Comparison of ENCODE assay signal across 22 cellular contexts in the genomic region with DNA sequence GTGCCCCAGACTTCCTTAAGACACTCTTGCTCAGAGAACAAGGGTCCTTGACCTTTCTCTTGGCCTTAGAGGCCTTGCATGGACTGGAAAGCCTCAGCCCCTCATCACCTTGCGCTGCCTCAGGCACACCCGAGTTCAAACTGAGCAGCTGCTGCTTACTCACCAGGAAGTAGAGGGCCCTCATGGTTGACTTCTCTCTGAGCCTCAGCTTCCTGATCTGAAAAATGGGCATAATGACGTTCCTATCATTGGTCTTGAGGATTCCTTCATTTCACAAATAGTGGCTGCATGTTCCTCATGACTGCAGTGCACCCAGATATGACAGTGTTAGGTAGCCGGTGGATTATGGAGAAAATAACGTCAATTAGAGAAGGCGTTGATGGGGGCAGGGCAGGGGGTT. TPM values are rescaled to one million over a fixed set of nuclear protein-coding genes. Genes with fewer than 3 reads are reported as not detected.
DNase-seq lines count a peak whose midpoint lies in the region; ATAC-seq, FAIRE-seq and TF ChIP-seq lines count a peak whose summit lies in the region.
"Had no signal": no experiment of that assay in that cellular context is flagged by ENCODE, and none has a peak within 500 bp of the region (broad histone marks: within the 10 kb centered on the region; RNA-seq: fewer than 3 reads in every experiment).

No MANE protein-coding gene starts in this region.

- BruUV-seq in GM12878 (replicated peaks; lab: Mats Ljungman, UMichigan): no TSS peak

- FAIRE-seq in GM18507 (lab: Jason Lieb, UNC) (peak; percentile 62), GM12878 (lab: Jason Lieb, UNC) (peak; percentile 52)
- FAIRE-seq: colon, pancreas had no signal

- H3K4me2 ChIP-seq in GM12878 (ENCODE audit: control insufficient read depth, insufficient read depth) (no peak overlapping the region), neuronal stem cell (ENCODE audit: insufficient read depth, low read length, poor library complexity, severe bottlenecking) (no peak overlapping the region)
- H3K4me2 ChIP-seq: SK-N-SH had no signal

- no peak for TF ChIP-seq RAD21 in GM12878 (IDR thresholded peaks at IDR 0.05; ENCODE audit: insufficient read depth, low read depth, low read length)

- no peaks in the 10 kb centered on the region for H3K9me3 ChIP-seq in GM12878 (replicated peaks; ENCODE audit: control insufficient read depth, insufficient read depth, low read length)
- no peaks in the 10 kb centered on the region for H3K9me3 ChIP-seq in neuronal stem cell (replicated peaks in 1 of 2; ENCODE audit: control insufficient read depth in 2 of 2, insufficient read depth in 1 of 2, low read depth in 1 of 2, low read length in 2 of 2)
- H3K9me3 ChIP-seq: HAP-1, pancreas, SK-N-SH had no signal

- no peak for DNase-seq in activated CD8-positive, alpha-beta memory T cell treated with anti-CD3 and anti-CD28 coated beads, Interleukin-2, amount 10 ng/mL, durations not matched to agents 7 days and 5 days
- DNase-seq in activated CD8-positive, alpha-beta memory T cell treated with anti-CD3 and anti-CD28 coated beads for 24 hours: no peak
- DNase-seq in GM18507 (ENCODE audit: extremely low spot score, insufficient read length, low read depth) (no peak), GM12878 (ENCODE audit: low read depth, low spot score) (no peak), neuronal stem cell (ENCODE audit: low spot score) (no peak), ACHN (no peak)
- DNase-seq: activated CD4-positive, alpha-beta T cell treated with anti-CD3 and anti-CD28 coated beads for 1 hour; activated CD8-positive, alpha-beta memory T cell treated with anti-CD3 and anti-CD28 coated beads, Interleukin-2, amount 50 U/mL, for 4 hours; activated effector memory CD4-positive, alpha-beta T cell treated with anti-CD3 and anti-CD28 coated beads, Interleukin-2, amount 50 U/mL, for 16 hours; brain microvascular endothelial cell; CD4-positive, CD25-positive, alpha-beta regulatory T cell; glutamatergic neuron; Karpas-422; MV-4-11; NCI-H187; pancreas; SK-N-SH had no signal

- H3K27ac Mint-ChIP-seq in activated CD8-positive, alpha-beta memory T cell treated with anti-CD3 and anti-CD28 coated beads, Interleukin-2, amount 10 ng/mL, durations not matched to agents 7 days and 5 days: peak overlapping the region; percentile 41

- no peaks in the 10 kb centered on the region for H3K9me3 Mint-ChIP-seq in activated CD8-positive, alpha-beta memory T cell treated with anti-CD3 and anti-CD28 coated beads, Interleukin-2, amount 10 ng/mL, durations not matched to agents 7 days and 5 days (ENCODE audit: low read depth)
- H3K9me3 Mint-ChIP-seq: CD4-positive, CD25-positive, alpha-beta regulatory T cell had no signal

- no peak for TF ChIP-seq POLR2A in GM12878 (IDR thresholded peaks at IDR 0.05; ENCODE audit: low read depth, low read length)

- RAD21 ChIA-PET in GM12878 (lab: Charles Lee; ENCODE audit: unreplicated experiment): interaction anchor here (0.6 to 1.9 kb wide), 8 partner anchors 10 to 460 kb away, joined by 3 to 24 read pairs (median 4); a partner anchor contains a TSS

- H2BK15ac ChIP-seq in neuronal stem cell (ENCODE audit: low read length): no peak overlapping the region

- no peak overlapping the region for H3K14ac ChIP-seq in neuronal stem cell (ENCODE audit: low read length)

- ATAC-seq in activated CD8-positive, alpha-beta memory T cell treated with anti-CD3 and anti-CD28 coated beads, Interleukin-2, amount 10 ng/mL, durations not matched to agents 7 days and 5 days: no peak
- ATAC-seq in GM12878: peak; percentile 69
- ATAC-seq in HG03280 (IDR thresholded peaks at IDR 0.05; ENCODE audit: unreplicated experiment): no peak
- ATAC-seq in GM19328 (IDR thresholded peaks at IDR 0.05; ENCODE audit: unreplicated experiment): no peak
- ATAC-seq: pancreas, sciatic nerve had no signal

- no peak overlapping the region for H3K4me3 Mint-ChIP-seq in activated CD8-positive, alpha-beta memory T cell treated with anti-CD3 and anti-CD28 coated beads, Interleukin-2, amount 10 ng/mL, durations not matched to agents 7 days and 5 days
- H3K4me3 Mint-ChIP-seq: CD4-positive, CD25-positive, alpha-beta regulatory T cell had no signal

- TF ChIP-seq CTCF in GM12878 (IDR thresholded peaks at IDR 0.05 in 2 of 3, conservative IDR thresholded peaks at IDR 0.05 in 1 of 3; ENCODE audit: control insufficient read depth in 2 of 3, extremely low read depth in 1 of 3, insufficient read depth in 1 of 3, low read depth in 3 of 3, low read length in 3 of 3): no peak

- peaks cover 5% of the 10 kb centered on the region for H3K4me1 Mint-ChIP-seq in activated CD8-positive, alpha-beta memory T cell treated with anti-CD3 and anti-CD28 coated beads, Interleukin-2, amount 10 ng/mL, durations not matched to agents 7 days and 5 days
- H3K4me1 Mint-ChIP-seq: CD4-positive, CD25-positive, alpha-beta regulatory T cell had no signal

- H3K27me3 Mint-ChIP-seq in activated CD8-positive, alpha-beta memory T cell treated with anti-CD3 and anti-CD28 coated beads, Interleukin-2, amount 10 ng/mL, durations not matched to agents 7 days and 5 days: no peaks in the 10 kb centered on the region
- H3K27me3 Mint-ChIP-seq: CD4-positive, CD25-positive, alpha-beta regulatory T cell had no signal

- H4K91ac ChIP-seq in neuronal stem cell (ENCODE audit: low read depth, low read length, poor library complexity): no peak overlapping the region

- H3K36me3 Mint-ChIP-seq in activated CD8-positive, alpha-beta memory T cell treated with anti-CD3 and anti-CD28 coated beads, Interleukin-2, amount 10 ng/mL, durations not matched to agents 7 days and 5 days: peaks cover 4% of the 10 kb centered on the region

- 27% methylated on average over 6 of the region's 6 CpGs for WGBS in GM12878 (ENCODE audit: insufficient coverage, insufficient replicate concordance, low lambda C conversion rate, missing lambda C conversion rate)
- WGBS in neuronal stem cell (ENCODE audit: extremely low coverage in 2 of 2, insufficient read length in 2 of 2, insufficient replicate concordance in 1 of 2), 2 donors: no CpG with 5 or more reads among the region's 6 CpGs

- intact Hi-C loops in GM12878 (cut with micrococcal nuclease; ENCODE audit: unreplicated experiment): no loop called here

- H3K4me1 ChIP-seq in GM12878 (ENCODE audit: control insufficient read depth, insufficient read depth, low read length) (peaks cover 13% of the 10 kb centered on the region), neuronal stem cell (ENCODE audit: control insufficient read depth in 2 of 2, insufficient read depth in 1 of 2, low read depth in 1 of 2, low read length in 2 of 2) (peaks cover 20% of the 10 kb centered on the region in 2 donors)
- H3K4me1 ChIP-seq: HAP-1 had no signal

- no peak overlapping the region for H3K4ac ChIP-seq in neuronal stem cell (ENCODE audit: low read length)

- peak overlapping the region; percentile 17 for H3K27ac ChIP-seq in GM12878 (ENCODE audit: control insufficient read depth, insufficient read depth)
- no peak overlapping the region for H3K27ac ChIP-seq in neuronal stem cell (replicated peaks; ENCODE audit: low read length)
- H3K27ac ChIP-seq: brain microvascular endothelial cell, pancreas had no signal

- no peak overlapping the region for H3K23ac ChIP-seq in neuronal stem cell (ENCODE audit: low read depth, low read length, poor library complexity)

- no peak overlapping the region for H3K18ac ChIP-seq in neuronal stem cell (ENCODE audit: low read length)

- H3K27me3 ChIP-seq in GM12878 (replicated peaks in 1 of 2; ENCODE audit: control insufficient read depth in 2 of 2, insufficient read depth in 2 of 2, low read length in 1 of 2) (no peaks in the 10 kb centered on the region), neuronal stem cell (ENCODE audit: control insufficient read depth in 3 of 3, insufficient read depth in 3 of 3, low read depth in 1 of 3, low read length in 3 of 3) (no peaks in the 10 kb centered on the region)
- H3K27me3 ChIP-seq: brain microvascular endothelial cell, pancreas had no signal

- no peaks in the 10 kb centered on the region for H4K20me1 ChIP-seq in GM12878 (ENCODE audit: control insufficient read depth, insufficient read depth)

- peaks cover 2 to 4% of the 10 kb centered on the region in 2 experiments; a peak in 3 of 4 replicates for H3K36me3 ChIP-seq in GM12878 (ENCODE audit: control insufficient read depth in 2 of 2, insufficient read depth in 2 of 2, low read length in 1 of 2)
- peaks cover 7 to 68% of the 10 kb centered on the region in 2 donors for H3K36me3 ChIP-seq in neuronal stem cell (replicated peaks in 1 of 2; ENCODE audit: control insufficient read depth in 2 of 2, insufficient read depth in 2 of 2, low read length in 2 of 2)

- TF ChIP-seq EP300 in GM12878 (IDR thresholded peaks at IDR 0.05; ENCODE audit: borderline replicate concordance in 1 of 2, control insufficient read depth in 1 of 2, low read depth in 2 of 2, low read length in 2 of 2): no peak

- CTCF ChIA-PET in activated CD8-positive, alpha-beta memory T cell treated with anti-CD3 and anti-CD28 coated beads, Interleukin-2, amount 10 ng/mL, durations not matched to agents 7 days and 5 days (lab: Charles Lee): interaction anchor here (0.9 to 1.2 kb wide), 2 partner anchors 17 to 24 kb away, joined by 3 to 5 read pairs; no protein-coding TSS in a partner anchor
- CTCF ChIA-PET in GM12878 (lab: Yijun Ruan, JAX): interaction anchor here (1.2 to 2.3 kb wide), 6 partner anchors 10 to 475 kb away, joined by 3 to 19 read pairs (median 9); a partner anchor contains a TSS

- no peak overlapping the region for H2BK120ac ChIP-seq in neuronal stem cell (ENCODE audit: low read depth, low read length)

- H3K79me2 ChIP-seq in GM12878 (ENCODE audit: control insufficient read depth, insufficient read depth, low read length): no peaks in the 10 kb centered on the region

- H2BK12ac ChIP-seq in neuronal stem cell (ENCODE audit: low read length): no peak overlapping the region

- H2AK5ac ChIP-seq in neuronal stem cell (ENCODE audit: low read depth, low read length): peak overlapping the region; percentile 77

- POLR2A ChIA-PET in GM12878 (lab: Charles Lee): interaction anchor here (0.6 to 1.5 kb wide), 7 partner anchors 9 to 588 kb away, joined by 3 to 8 read pairs (median 4); a partner anchor contains a TSS

- SMC1A ChIA-PET in GM12878 (lab: Charles Lee; ENCODE audit: uncharacterized antibody, unreplicated experiment): interaction anchor here (0.9 to 3.3 kb wide), 7 partner anchors 10 to 26 kb away, joined by 3 to 19 read pairs (median 4); no protein-coding TSS in a partner anchor

- in situ Hi-C loops in GM12878 (cut with MboI): no loop called here
- in situ Hi-C loops in ACHN (cut with HindIII; ENCODE audit: low pct_ligation_motif_present, low pct_unique_long_range_greater_than_20kb, low sequenced_read_pairs): no loop called here

- no peak overlapping the region for H3K4me3 ChIP-seq in GM12878
- H3K4me3 ChIP-seq in neuronal stem cell (ENCODE audit: low read length in 2 of 2): no peak overlapping the region
- H3K4me3 ChIP-seq: HAP-1, pancreas had no signal

- peak overlapping the region; percentile 67 for H2BK5ac ChIP-seq in neuronal stem cell (ENCODE audit: low read length)

- H4K8ac ChIP-seq in neuronal stem cell (ENCODE audit: low read depth, low read length): no peak overlapping the region

- no peak overlapping the region for H2AFZ ChIP-seq in GM12878 (ENCODE audit: control insufficient read depth, low read depth, low read length)
- no peak overlapping the region for H2AFZ ChIP-seq in neuronal stem cell (ENCODE audit: low read length)

- peaks cover 9% of the 10 kb centered on the region for H3K79me1 ChIP-seq in neuronal stem cell (ENCODE audit: low read depth, low read length)

- H3K9ac ChIP-seq in GM12878 (ENCODE audit: control insufficient read depth, insufficient read depth, low read length) (no peak overlapping the region), neuronal stem cell (ENCODE audit: low read depth, low read length, poor library complexity) (no peak overlapping the region)
- H3K9ac ChIP-seq: SK-N-SH had no signal

RNA-seq across cellular contexts. Expression of a gene that starts 28.6 kb away (rescaled TPM):
- total RNA-seq in activated CD8-positive, alpha-beta memory T cell treated with anti-CD3 and anti-CD28 coated beads, Interleukin-2, amount 10 ng/mL, durations not matched to agents 7 days and 5 days: 1 to 10 TPM; 4.9 to 6.1 TPM
- total RNA-seq in GM12878 (2013; cell fraction: nucleolus; rRNA removed): 1.3 and 1.4 TPM in 2 replicates
- total RNA-seq in GM12878 (2014; rRNA removed) (1.4 and 1.7 TPM in 2 replicates), GM12878 (2014; rRNA removed; fragmentation: Illumina TruSeq; extraction: Trizol) (0.09 and 0.14 TPM in 2 replicates), GM12878 (2021) (1.2 TPM in 2 replicates)
- polyA plus RNA-seq in GM12878 (2011; ENCODE audit: low read depth): not detected
- polyA plus RNA-seq in GM12878 (2011; rRNA removed) (0.35 and 0.52 TPM in 2 replicates), GM12878 (2014; fragmentation: Illumina TruSeq; extraction: Trizol) (0.04 TPM in 1 of 2 replicates, not detected in the other), GM12878 (2014; fragmentation: Nextera tagmentation; extraction: Ambion mirVana) (under 1 TPM; 0.08 to 0.13 TPM), GM12878 (2014; rRNA removed) (0.67 and 1.2 TPM in 2 replicates), GM12878 (2016; fragmentation: Nextera tagmentation; extraction: Ambion mirVana) (under 1 TPM; 0.13 to 0.20 TPM)
- polyA plus RNA-seq in GM12878 (2011; cell fraction: cytosol; rRNA removed): 0.49 and 0.57 TPM in 2 replicates
- polyA plus RNA-seq in GM12878 (2011; cell fraction: nucleus; rRNA removed): 1.2 and 1.7 TPM in 2 replicates
- polyA plus RNA-seq in GM12878 (2012): 0.22 and 0.31 TPM in 2 replicates
- polyA minus RNA-seq in GM12878 (2011; rRNA and poly(A)+ RNA removed): 0.15 and 0.36 TPM in 2 replicates
- 0.83 and 0.94 TPM in 2 replicates for polyA minus RNA-seq in GM12878 (2011; cell fraction: cytosol; rRNA and poly(A)+ RNA removed)
- 2.7 and 4.0 TPM in 2 replicates for polyA minus RNA-seq in GM12878 (2011; cell fraction: nucleus; rRNA and poly(A)+ RNA removed)
- 15.9 TPM for polyA plus RNA-seq in neuronal stem cell (2013, experiment 1 of 2)
- 15.2 TPM for polyA plus RNA-seq in neuronal stem cell (2013, experiment 2 of 2)
- polyA plus RNA-seq: CD4-positive, CD25-positive, alpha-beta regulatory T cell had no signal

RNA-seq across cellular contexts. Expression of a gene that starts 38.2 kb away (rescaled TPM):
- total RNA-seq in activated CD8-positive, alpha-beta memory T cell treated with anti-CD3 and anti-CD28 coated beads, Interleukin-2, amount 10 ng/mL, durations not matched to agents 7 days and 5 days: 100 to 1,000 TPM; 115 to 129 TPM
- 38.9 and 47.5 TPM in 2 replicates for total RNA-seq in GM12878 (2013; cell fraction: nucleolus; rRNA removed)
- total RNA-seq in GM12878 (2014; rRNA removed) (86.2 and 91.7 TPM in 2 replicates), GM12878 (2014; rRNA removed; fragmentation: Illumina TruSeq; extraction: Trizol) (42.9 and 45.6 TPM in 2 replicates), GM12878 (2021) (91.3 and 100 TPM in 2 replicates)
- 22.8 TPM for polyA plus RNA-seq in GM12878 (2011; ENCODE audit: low read depth)
- polyA plus RNA-seq in GM12878 (2011; rRNA removed) (90.9 and 111 TPM in 2 replicates), GM12878 (2014; fragmentation: Illumina TruSeq; extraction: Trizol) (56.2 and 61.6 TPM in 2 replicates), GM12878 (2014; fragmentation: Nextera tagmentation; extraction: Ambion mirVana) (1 to 10 TPM; 1.6 to 3.2 TPM), GM12878 (2014; rRNA removed) (69.6 and 81.5 TPM in 2 replicates), GM12878 (2016; fragmentation: Nextera tagmentation; extraction: Ambion mirVana) (10 to 100 TPM; 48.3 to 54.0 TPM)
- polyA plus RNA-seq in GM12878 (2011; cell fraction: cytosol; rRNA removed): 132 and 151 TPM in 2 replicates
- 121 and 122 TPM in 2 replicates for polyA plus RNA-seq in GM12878 (2011; cell fraction: nucleus; rRNA removed)
- 35.0 and 40.3 TPM in 2 replicates for polyA plus RNA-seq in GM12878 (2012)
- 86.4 and 110 TPM in 2 replicates for polyA minus RNA-seq in GM12878 (2011; rRNA and poly(A)+ RNA removed)
- polyA minus RNA-seq in GM12878 (2011; cell fraction: cytosol; rRNA and poly(A)+ RNA removed): 42.0 and 43.0 TPM in 2 replicates
- polyA minus RNA-seq in GM12878 (2011; cell fraction: nucleus; rRNA and poly(A)+ RNA removed): 38.0 and 50.2 TPM in 2 replicates
- polyA plus RNA-seq in neuronal stem cell (2013, experiment 1 of 2): 74.5 TPM
- 76.7 TPM for polyA plus RNA-seq in neuronal stem cell (2013, experiment 2 of 2)

RNA-seq across cellular contexts. Expression of a gene that starts 38.8 kb away (rescaled TPM):
- 10 to 100 TPM; 14.1 to 17.6 TPM for total RNA-seq in activated CD8-positive, alpha-beta memory T cell treated with anti-CD3 and anti-CD28 coated beads, Interleukin-2, amount 10 ng/mL, durations not matched to agents 7 days and 5 days
- 0.59 and 1.1 TPM in 2 replicates for total RNA-seq in GM12878 (2013; cell fraction: nucleolus; rRNA removed)
- total RNA-seq in GM12878 (2014; rRNA removed): 2.0 TPM in 2 replicates
- total RNA-seq in GM12878 (2014; rRNA removed; fragmentation: Illumina TruSeq; extraction: Trizol): 0.60 and 0.89 TPM in 2 replicates
- total RNA-seq in GM12878 (2021): 2.9 and 3.4 TPM in 2 replicates
- polyA plus RNA-seq in GM12878 (2011; ENCODE audit: low read depth): 0.85 TPM
- 0.32 and 0.61 TPM in 2 replicates for polyA plus RNA-seq in GM12878 (2011; rRNA removed)
- 1.1 and 1.6 TPM in 2 replicates for polyA plus RNA-seq in GM12878 (2011; cell fraction: cytosol; rRNA removed)
- 2.0 TPM in 2 replicates for polyA plus RNA-seq in GM12878 (2011; cell fraction: nucleus; rRNA removed)
- 2.0 and 3.2 TPM in 2 replicates for polyA plus RNA-seq in GM12878 (2012)
- 0.79 and 1.5 TPM in 2 replicates for polyA plus RNA-seq in GM12878 (2014; fragmentation: Illumina TruSeq; extraction: Trizol)
- under 1 TPM; 0.10 to 0.47 TPM for polyA plus RNA-seq in GM12878 (2014; fragmentation: Nextera tagmentation; extraction: Ambion mirVana)
- 2.0 and 2.7 TPM in 2 replicates for polyA plus RNA-seq in GM12878 (2014; rRNA removed)
- 1 to 10 TPM; 3.2 to 3.4 TPM for polyA plus RNA-seq in GM12878 (2016; fragmentation: Nextera tagmentation; extraction: Ambion mirVana)
- polyA minus RNA-seq in GM12878 (2011; rRNA and poly(A)+ RNA removed): 1.0 and 1.5 TPM in 2 replicates
- polyA minus RNA-seq in GM12878 (2011; cell fraction: cytosol; rRNA and poly(A)+ RNA removed): 0.52 and 3.1 TPM in 2 replicates
- polyA minus RNA-seq in GM12878 (2011; cell fraction: nucleus; rRNA and poly(A)+ RNA removed): 0.48 and 1.1 TPM in 2 replicates
- 12.9 TPM for polyA plus RNA-seq in neuronal stem cell (2013, experiment 1 of 2)
- 12.1 TPM for polyA plus RNA-seq in neuronal stem cell (2013, experiment 2 of 2)
